Comparison of ENCODE assay signal across 14 cellular contexts in the genomic region with DNA sequence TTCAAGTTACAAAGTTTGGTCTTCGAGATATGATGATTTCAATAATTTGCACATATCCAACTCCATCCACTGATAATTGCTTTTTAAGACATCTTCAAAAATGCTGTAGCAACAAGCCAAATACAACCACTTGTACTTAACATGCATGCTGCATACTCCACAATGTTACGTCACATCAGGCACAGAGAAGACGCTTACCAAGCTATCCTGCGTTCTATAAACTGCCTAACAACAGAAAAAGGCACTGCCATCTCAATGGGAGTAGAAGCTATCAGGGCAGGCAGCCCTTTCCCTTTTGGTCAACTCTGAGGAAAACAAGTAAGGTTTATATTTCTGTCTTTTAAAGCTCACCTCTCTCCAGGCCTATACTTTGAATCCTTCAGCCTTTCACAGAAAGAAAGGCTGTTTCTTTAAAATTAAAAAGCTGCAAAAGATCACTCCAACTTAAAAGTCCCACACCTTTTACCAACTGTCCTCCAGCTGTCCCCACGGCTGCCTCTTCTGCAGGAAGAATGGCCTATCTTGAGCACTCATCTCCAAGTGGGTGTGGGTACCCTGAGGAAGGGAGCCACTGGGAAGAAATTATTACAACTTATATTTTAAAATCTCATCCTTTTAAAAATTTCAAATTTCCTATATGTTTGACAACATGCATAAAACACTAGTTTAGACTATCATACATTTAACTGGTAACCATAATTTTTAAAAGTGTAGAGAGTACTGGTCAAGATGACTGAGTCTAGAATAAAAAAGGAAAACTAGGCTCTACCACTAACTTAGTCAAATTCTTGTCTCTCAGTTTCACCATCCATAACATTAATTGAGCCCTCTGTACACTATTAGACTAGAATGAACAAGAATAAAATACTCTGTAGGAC. TPM values are rescaled to one million over a fixed set of nuclear protein-coding genes. Genes with fewer than 3 reads are reported as not detected.
DNase-seq lines count a peak whose midpoint lies in the region; ATAC-seq and TF ChIP-seq lines count a peak whose summit lies in the region.
"Had no signal": no experiment of that assay in that cellular context is flagged by ENCODE, and none has a peak within 500 bp of the region (broad histone marks: within the 10 kb centered on the region; RNA-seq: fewer than 3 reads in every experiment).

No MANE protein-coding gene starts in this region.

- 58% methylated on average over 5 of the region's 5 CpGs for WGBS in right lobe of liver (ENCODE audit: insufficient coverage, low coverage, low lambda C conversion rate, missing lambda C conversion rate)

- H3K27ac ChIP-seq in cingulate gyrus (ENCODE audit: low read depth, low read length) (peak overlapping the region; percentile 2), right lobe of liver (no peak overlapping the region)
- H3K27ac ChIP-seq: BLaER1, pancreas, SJCRH30 had no signal

- ATAC-seq in right lobe of liver (peak in 3 of 4 donors; percentile 34 to 40 (median 36)), HG02884 (IDR thresholded peaks at IDR 0.05; ENCODE audit: unreplicated experiment) (no peak)

- H3K36me3 Mint-ChIP-seq in CD14-positive monocyte = peaks cover 5 to 8% of the 10 kb centered on the region in 2 donors
- H3K36me3 Mint-ChIP-seq: activated CD4-positive, alpha-beta memory T cell treated with anti-CD3 and anti-CD28 coated beads for 36 hours had no signal

- no peak for TF ChIP-seq POLR2A in right lobe of liver (IDR thresholded peaks at IDR 0.05)

- H3K9me3 ChIP-seq in BE2C = no peaks in the 10 kb centered on the region
- H3K9me3 ChIP-seq in right lobe of liver = no peaks in the 10 kb centered on the region
- H3K9me3 ChIP-seq: BLaER1, pancreas, SJCRH30 had no signal

- H3K27ac Mint-ChIP-seq in CD14-positive monocyte = peak overlapping the region in 3 of 7 donors; percentile 21 to 73 (median 23)
- H3K27ac Mint-ChIP-seq: activated CD4-positive, alpha-beta memory T cell treated with anti-CD3 and anti-CD28 coated beads for 36 hours; activated naive CD8-positive, alpha-beta T cell treated with anti-CD3 and anti-CD28 coated beads, Interleukin-2, amount 10 ng/mL, durations not matched to agents 7 days and 5 days; endodermal cell had no signal

- H3K4me3 ChIP-seq in BE2C (ENCODE audit: low read depth, low read length) (no peak overlapping the region), right lobe of liver (no peak overlapping the region)
- H3K4me3 ChIP-seq: BLaER1, pancreas, SJCRH30 had no signal

- no peak for TF ChIP-seq CTCF in BE2C (IDR thresholded peaks at IDR 0.05; ENCODE audit: low read depth, low read length)
- no peak for TF ChIP-seq CTCF in right lobe of liver (IDR thresholded peaks at IDR 0.05)
- TF ChIP-seq CTCF in CD14-positive monocyte (IDR thresholded peaks at IDR 0.05) = no peak

- peaks cover 0 to 1% (median 0%) of the 10 kb centered on the region in 3 donors for H3K27me3 Mint-ChIP-seq in CD14-positive monocyte (ENCODE audit: low read depth in 3 of 3)
- H3K27me3 Mint-ChIP-seq: activated CD4-positive, alpha-beta memory T cell treated with anti-CD3 and anti-CD28 coated beads for 36 hours; activated naive CD8-positive, alpha-beta T cell treated with anti-CD3 and anti-CD28 coated beads, Interleukin-2, amount 10 ng/mL, durations not matched to agents 7 days and 5 days had no signal

- intact Hi-C loops in right lobe of liver (cut with DNase I) (no loop called here), CD14-positive monocyte (cut with micrococcal nuclease) (no loop called here)

- no peaks in the 10 kb centered on the region for H3K27me3 ChIP-seq in BE2C
- no peaks in the 10 kb centered on the region for H3K27me3 ChIP-seq in right lobe of liver
- H3K27me3 ChIP-seq: BLaER1, pancreas, SJCRH30 had no signal

- H3K4me1 ChIP-seq in BE2C (peaks cover 7% of the 10 kb centered on the region), right lobe of liver (peaks cover 0 to 4% (median 0%) of the 10 kb centered on the region in 4 donors)
- H3K4me1 ChIP-seq: BLaER1, SJCRH30 had no signal

- no peaks in the 10 kb centered on the region for H3K9me3 Mint-ChIP-seq in CD14-positive monocyte
- H3K9me3 Mint-ChIP-seq: activated CD4-positive, alpha-beta memory T cell treated with anti-CD3 and anti-CD28 coated beads for 36 hours; activated naive CD8-positive, alpha-beta T cell treated with anti-CD3 and anti-CD28 coated beads, Interleukin-2, amount 10 ng/mL, durations not matched to agents 7 days and 5 days; endodermal cell had no signal

- no peak overlapping the region for H3K4me3 Mint-ChIP-seq in CD14-positive monocyte
- H3K4me3 Mint-ChIP-seq: activated CD4-positive, alpha-beta memory T cell treated with anti-CD3 and anti-CD28 coated beads for 36 hours; activated naive CD8-positive, alpha-beta T cell treated with anti-CD3 and anti-CD28 coated beads, Interleukin-2, amount 10 ng/mL, durations not matched to agents 7 days and 5 days; endodermal cell had no signal

- H3K4me1 Mint-ChIP-seq in CD14-positive monocyte = peaks cover 26% of the 10 kb centered on the region

- H3K36me3 ChIP-seq in BE2C (no peaks in the 10 kb centered on the region), right lobe of liver (no peaks in the 10 kb centered on the region)
- H3K36me3 ChIP-seq: BLaER1, pancreas, SJCRH30 had no signal

- DNase-seq in BE2C (peak; percentile 8), LHCN-M2 (ENCODE audit: low read depth) (peak; percentile 20), right lobe of liver (no peak), KG1 (lab: John Stamatoyannopoulos, UW) (no peak), CD14-positive monocyte (ENCODE audit: low spot score) (no peak), HK-2 (ENCODE audit: unreplicated experiment) (no peak)
- DNase-seq: activated CD4-positive, alpha-beta memory T cell treated with anti-CD3 and anti-CD28 coated beads for 36 hours; activated naive CD8-positive, alpha-beta T cell treated with anti-CD3 and anti-CD28 coated beads, Interleukin-2, amount 10 ng/mL, durations not matched to agents 7 days and 5 days; endodermal cell; pancreas; SJCRH30 had no signal

RNA-seq across cellular contexts. Expression of gene PHF21A, which starts 14.5 kb away (rescaled TPM):
- polyA plus RNA-seq in BE2C (2012; ENCODE audit: insufficient read depth, insufficient read length, low read depth) = 19.6 TPM
- total RNA-seq in LHCN-M2 (2014; rRNA removed) = 10.1 and 10.7 TPM in 2 replicates
- 10.6 TPM for polyA plus RNA-seq in LHCN-M2 (2012)
- 10 to 100 TPM in 5 of 6 experiments, 1 to 10 TPM in 1; 9.2 to 17.1 (median 10.4) TPM for total RNA-seq in right lobe of liver
- polyA plus RNA-seq in CD14-positive monocyte = 10 to 100 TPM in 1 of 2 donors, 1 to 10 TPM in 1; 6.2 to 14.0 TPM

Comparison
In these comparisons a context has a peak if more than half of its experiments do, and no peak if none do; other contexts are left out.
1. DNase-seq: peak in BE2C (single experiment) and LHCN-M2 (single experiment); none in right lobe of liver (0 of 3), KG1 (single experiment), CD14-positive monocyte (single experiment) and HK-2 (single experiment).